8 cellular contexts compared by ENCODE assay signal in the genomic region with DNA sequence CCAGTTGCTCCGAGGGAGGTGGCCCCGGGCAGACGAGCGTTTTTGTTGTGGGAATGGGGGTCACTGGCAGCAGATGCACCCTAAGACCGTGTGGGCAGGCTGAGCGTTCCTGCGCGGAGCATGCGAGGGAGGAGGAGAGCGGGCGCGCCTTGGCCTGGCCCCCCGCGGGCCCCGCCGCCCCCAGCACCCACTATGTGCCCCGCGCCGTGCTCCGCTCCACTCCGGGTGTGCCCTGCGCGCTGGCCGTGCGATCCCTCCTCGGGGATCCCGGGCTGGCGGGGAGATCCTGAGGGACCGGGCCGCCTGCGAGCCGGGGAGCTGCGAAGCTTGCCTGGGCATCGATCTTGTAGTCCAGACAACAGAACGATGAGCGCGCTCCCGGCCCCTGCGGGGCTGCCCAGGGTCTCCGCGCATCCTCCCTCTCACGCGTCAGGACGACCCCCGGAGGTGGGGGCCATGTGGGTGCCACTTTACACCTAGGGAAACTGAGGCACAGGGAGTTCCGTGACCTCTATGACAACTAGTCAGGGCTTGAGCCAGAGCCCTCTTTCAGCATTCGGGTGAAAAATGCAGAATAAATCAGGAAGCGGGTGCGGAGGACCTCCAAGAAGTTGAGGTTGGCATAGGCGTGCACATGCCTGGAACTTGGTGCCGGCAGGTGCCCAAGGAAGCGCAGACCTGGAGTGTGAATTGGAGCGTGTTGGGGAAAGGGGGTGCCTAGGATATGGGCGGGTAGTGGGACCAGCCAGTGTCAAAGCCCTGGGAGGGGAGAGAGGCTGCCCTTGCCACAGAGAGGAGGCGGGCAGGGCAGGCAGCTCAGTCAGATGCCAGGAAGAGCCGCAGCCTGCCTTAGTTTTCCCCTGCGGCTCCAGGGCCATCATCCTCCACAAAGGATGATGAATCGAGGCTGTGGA. TPM values are rescaled to one million over a fixed set of nuclear protein-coding genes. Genes with fewer than 3 reads are reported as not detected.
DNase-seq lines count a peak whose midpoint lies in the region; ATAC-seq and TF ChIP-seq lines count a peak whose summit lies in the region.

No MANE protein-coding gene starts in this region.

- H3K27me3 Mint-ChIP-seq in brain, result peaks cover 8% of the 10 kb centered on the region

- peaks cover 0 to 6% (median 0%) of the 10 kb centered on the region in 5 experiments for H3K9me3 Mint-ChIP-seq in brain

- H3K27ac Mint-ChIP-seq in brain, result peak overlapping the region; percentile 83 to 95 (median 92)

- H3K36me3 ChIP-seq in KMS-11 (ENCODE audit: insufficient read depth) (no peaks in the 10 kb centered on the region), subcutaneous abdominal adipose tissue (ENCODE audit: control insufficient read depth in 5 of 5, insufficient read depth in 5 of 5, low read length in 5 of 5) (no peaks in the 10 kb centered on the region)

- peak overlapping the region; percentile 68 for H3K4me2 ChIP-seq in KMS-11

- H3K27ac ChIP-seq in KMS-11 (peak overlapping the region; percentile 90), subcutaneous abdominal adipose tissue (ENCODE audit: low read depth, low read length) (peak overlapping the region; percentile 80)

- TF ChIP-seq CTCF in GM12864 (IDR thresholded peaks at IDR 0.05; ENCODE audit: low read depth, low read length, missing control alignments) (no peak), KMS-11 (conservative IDR thresholded peaks at IDR 0.05; ENCODE audit: low read depth, low read length) (no peak), brain (conservative IDR thresholded peaks at IDR 0.05) (no peak)

- intact Hi-C loops in left colon (cut with DNase I, micrococcal nuclease), result no loop called here

- peak overlapping the region; percentile 78 to 87 (median 84) for H3K4me3 Mint-ChIP-seq in brain

- peaks cover 22% of the 10 kb centered on the region for H3K4me1 ChIP-seq in KMS-11 (ENCODE audit: low read depth, poor library complexity, severe bottlenecking)
- H3K4me1 ChIP-seq in subcutaneous abdominal adipose tissue (ENCODE audit: control insufficient read depth in 5 of 5, insufficient read depth in 5 of 5, low read length in 5 of 5), result peaks cover 7 to 44% (median 36%) of the 10 kb centered on the region in 5 donors

- H3K4me3 ChIP-seq in GM12864 (ENCODE audit: low read depth, low read length) (peak overlapping the region; percentile 83), KMS-11 (IDR thresholded peaks at IDR 0.05; ENCODE audit: insufficient read depth, low read depth, low read length) (no peak overlapping the region), subcutaneous abdominal adipose tissue (ENCODE audit: low read depth in 1 of 5, low read length in 5 of 5) (peak overlapping the region in 4 of 5 donors; percentile 67 to 81 (median 78))

- H4K20me1 ChIP-seq in KMS-11 (ENCODE audit: insufficient read depth), result 0 out of 2 replicates have a peak, but pooled peaks cover 2% of the 10 kb centered on the region

- no peaks in the 10 kb centered on the region for H3K9me3 ChIP-seq in subcutaneous abdominal adipose tissue (ENCODE audit: control insufficient read depth in 5 of 5, low read length in 5 of 5)

- peaks cover 26% of the 10 kb centered on the region for H3K79me2 ChIP-seq in KMS-11 (ENCODE audit: insufficient read depth, low read depth)

- H3K9ac ChIP-seq in KMS-11 (peak overlapping the region; percentile 93), subcutaneous abdominal adipose tissue (ENCODE audit: low read length in 5 of 5) (peak overlapping the region in 4 of 5 donors; percentile 80 to 87 (median 85))

- H3K36me3 Mint-ChIP-seq in brain, result no peaks in the 10 kb centered on the region

- peak overlapping the region; percentile 90 for H2AFZ ChIP-seq in KMS-11 (ENCODE audit: low read depth)

- peaks cover 43% of the 10 kb centered on the region for H3K4me1 Mint-ChIP-seq in brain

- ATAC-seq in left colon (peak; percentile 1), GM19328 (IDR thresholded peaks at IDR 0.05; ENCODE audit: unreplicated experiment) (no peak)

- H3K27me3 ChIP-seq in KMS-11 (ENCODE audit: insufficient read depth, low read depth) (no peaks in the 10 kb centered on the region), subcutaneous abdominal adipose tissue (ENCODE audit: control insufficient read depth in 5 of 5, insufficient read depth in 4 of 5, low read length in 5 of 5) (no peaks in the 10 kb centered on the region)

- DNase-seq in GM12864 (ENCODE audit: low read depth) (no peak), left colon (peak; percentile 43 to 51), UCSD-AML1 (lab: John Stamatoyannopoulos, UW; ENCODE audit: unreplicated experiment) (no peak)
- no peak for DNase-seq in activated effector memory CD4-positive, alpha-beta T cell treated with anti-CD3 and anti-CD28 coated beads, Interleukin-2, amount 50 U/mL, for 16 hours

RNA-seq across cellular contexts. Expression of a gene that starts 1.3 kb away (rescaled TPM):
- polyA plus RNA-seq in brain (ENCODE audit: insufficient read depth, low read depth, low replicate concordance), result 20.2 TPM
- total RNA-seq in left colon, result 10 to 100 TPM; 56.9 to 62.8 TPM

RNA-seq across cellular contexts. Expression of a gene that starts 57.3 kb away (rescaled TPM):
- polyA plus RNA-seq in brain (ENCODE audit: insufficient read depth, low read depth, low replicate concordance), result 23.2 TPM
- total RNA-seq in left colon, result 10 to 100 TPM; 68.8 to 76.3 TPM

Comparison
In these comparisons a context has a peak if more than half of its experiments do, and no peak if none do; other contexts are left out.
1. DNase-seq: peak in left colon (2 of 2); none in GM12864 (single experiment), UCSD-AML1 (single experiment) and activated effector memory CD4-positive, alpha-beta T cell treated with anti-CD3 and anti-CD28 coated beads, Interleukin-2, amount 50 U/mL, for 16 hours (single experiment).